Comparison of ENCODE assay signal across 19 cellular contexts in genomic region chr17:79439493-79439892, GRCh38.
DNase-seq lines count a peak whose midpoint lies in the region; ATAC-seq, FAIRE-seq and TF ChIP-seq lines count a peak whose summit lies in the region.
"Had no signal": no experiment of that assay in that cellular context is flagged by ENCODE, and none has a peak within 500 bp of the region (broad histone marks: within the 10 kb centered on the region; RNA-seq: fewer than 3 reads in every experiment).

No MANE protein-coding gene starts in this region.

- TF ChIP-seq POLR2A in HepG2 (IDR thresholded peaks at IDR 0.05; ENCODE audit: insufficient read depth in 1 of 2, low read depth in 2 of 2, low read length in 2 of 2) (no peak), right lobe of liver (IDR thresholded peaks at IDR 0.05) (no peak)

- H3K27ac Mint-ChIP-seq in endodermal cell, result no peak overlapping the region
- no peak overlapping the region for H3K27ac Mint-ChIP-seq in CD8-positive, alpha-beta T cell
- H3K27ac Mint-ChIP-seq: B cell, IgD-negative memory B cell had no signal

- H4K8ac ChIP-seq in neuronal stem cell (ENCODE audit: low read depth, low read length), result no peak overlapping the region

- no peak overlapping the region for H2BK5ac ChIP-seq in neuronal stem cell (ENCODE audit: low read length)

- no peak overlapping the region for H3K4me3 Mint-ChIP-seq in endodermal cell
- H3K4me3 Mint-ChIP-seq in CD8-positive, alpha-beta T cell, result no peak overlapping the region
- H3K4me3 Mint-ChIP-seq: B cell, IgD-negative memory B cell had no signal

- H3K9ac ChIP-seq in HepG2 (ENCODE audit: insufficient read depth, low read depth, low read length) (no peak overlapping the region), neuronal stem cell (ENCODE audit: low read depth, low read length, poor library complexity) (peak overlapping the region; percentile 75), endodermal cell (ENCODE audit: extremely low read depth, low read length, poor library complexity, severe bottlenecking) (no peak overlapping the region)

- no peaks in the 10 kb centered on the region for H3K79me1 ChIP-seq in neuronal stem cell (ENCODE audit: low read depth, low read length)

- no peak overlapping the region for H4K91ac ChIP-seq in neuronal stem cell (ENCODE audit: low read depth, low read length, poor library complexity)

- TF ChIP-seq CTCF in HepG2 (CRISPR knock-in tag; IDR thresholded peaks at IDR 0.05), result no peak
- TF ChIP-seq CTCF in right lobe of liver (IDR thresholded peaks at IDR 0.05), result no peak
- no peak for TF ChIP-seq CTCF in bronchial epithelial cell (IDR thresholded peaks at IDR 0.05; ENCODE audit: insufficient read depth, low read length, severe bottlenecking)
- TF ChIP-seq CTCF in endodermal cell (conservative IDR thresholded peaks at IDR 0.05), result no peak
- no peak for TF ChIP-seq CTCF in pancreas (IDR thresholded peaks at IDR 0.05)
- TF ChIP-seq CTCF in CD8-positive, alpha-beta T cell (IDR thresholded peaks at IDR 0.05), result no peak

- H3K14ac ChIP-seq in neuronal stem cell (ENCODE audit: low read length), result no peak overlapping the region

- H2BK12ac ChIP-seq in neuronal stem cell (ENCODE audit: low read length), result no peak overlapping the region

- CTCF ChIA-PET in HepG2 (lab: Yijun Ruan, JAX; ENCODE audit: low intra/inter-chr PET ratio, low total read pairs), result no interaction called here
- CTCF ChIA-PET in CD8-positive, alpha-beta T cell (lab: Charles Lee), result interaction anchor here (1.3 kb wide), 1 partner anchor 48 kb away, joined by 3 read pairs; no protein-coding TSS in a partner anchor

- H3K9me3 ChIP-seq in HepG2 (ENCODE audit: low read length), result no peaks in the 10 kb centered on the region
- H3K9me3 ChIP-seq in right lobe of liver, result no peaks in the 10 kb centered on the region
- peaks cover 0 to 3% of the 10 kb centered on the region in 2 donors for H3K9me3 ChIP-seq in neuronal stem cell (replicated peaks in 1 of 2; ENCODE audit: control insufficient read depth in 2 of 2, insufficient read depth in 1 of 2, low read depth in 1 of 2, low read length in 2 of 2)
- H3K9me3 ChIP-seq in endodermal cell (ENCODE audit: control insufficient read depth, low read length), result no peaks in the 10 kb centered on the region
- no peaks in the 10 kb centered on the region for H3K9me3 ChIP-seq in pancreas
- no peaks in the 10 kb centered on the region for H3K9me3 ChIP-seq in CD8-positive, alpha-beta T cell (ENCODE audit: low read length)
- H3K9me3 ChIP-seq: BLaER1 treated with 17β-estradiol and CSF1 and Interleukin-3, amounts not matched to agents 10 nM and 100 nM; HAP-1 had no signal

- WGBS in HepG2 (ENCODE audit: low lambda C conversion rate), result 35% methylated on average over 6 of the region's 6 CpGs
- 75% methylated on average over 5 of the region's 6 CpGs for WGBS in right lobe of liver (ENCODE audit: insufficient coverage, low coverage, low lambda C conversion rate, missing lambda C conversion rate)
- WGBS in neuronal stem cell (ENCODE audit: extremely low coverage in 2 of 2, insufficient read length in 2 of 2, insufficient replicate concordance in 1 of 2), 2 donors, result no CpG with 5 or more reads among the region's 6 CpGs
- 92 to 95% methylated on average over 6 of the region's 6 CpGs for WGBS in endodermal cell (ENCODE audit: insufficient coverage in 1 of 2, insufficient read length in 1 of 2), 2 experiments
- WGBS in pancreas, 2 donors, result 74 to 86% methylated on average over 6 of the region's 6 CpGs

- no peak overlapping the region for H2BK15ac ChIP-seq in neuronal stem cell (ENCODE audit: low read length)

- H3K27me3 ChIP-seq in HepG2 (ENCODE audit: control insufficient read depth in 1 of 2, insufficient read depth in 2 of 2, low read length in 2 of 2) (peaks cover 27 to 90% of the 10 kb centered on the region in 2 experiments; a peak in 4 of 5 replicates), right lobe of liver (no peaks in the 10 kb centered on the region), bronchial epithelial cell (ENCODE audit: control insufficient read depth, insufficient read depth, low read length) (no peaks in the 10 kb centered on the region), neuronal stem cell (ENCODE audit: control insufficient read depth in 3 of 3, insufficient read depth in 3 of 3, low read depth in 1 of 3, low read length in 3 of 3) (peaks cover 0 to 10% (median 0%) of the 10 kb centered on the region in 3 experiments), endodermal cell (ENCODE audit: control insufficient read depth, insufficient read depth, low read length, poor library complexity, severe bottlenecking) (no peaks in the 10 kb centered on the region), pancreas (no peaks in the 10 kb centered on the region)
- H3K27me3 ChIP-seq in CD8-positive, alpha-beta T cell (ENCODE audit: insufficient read depth, low read length), result no peaks in the 10 kb centered on the region
- H3K27me3 ChIP-seq: BLaER1 treated with 17β-estradiol and CSF1 and Interleukin-3, amounts not matched to agents 10 nM and 100 nM had no signal

- H2BK120ac ChIP-seq in neuronal stem cell (ENCODE audit: low read depth, low read length), result no peak overlapping the region

- no TSS peak for BruUV-seq in HepG2 (replicated peaks; lab: Mats Ljungman, UMichigan)

- H3K4me1 ChIP-seq in HepG2 (ENCODE audit: insufficient read depth, low read length), result no peaks in the 10 kb centered on the region
- H3K4me1 ChIP-seq in right lobe of liver, result no peaks in the 10 kb centered on the region
- H3K4me1 ChIP-seq in neuronal stem cell (ENCODE audit: control insufficient read depth in 2 of 2, insufficient read depth in 1 of 2, low read depth in 1 of 2, low read length in 2 of 2), result peaks cover 0 to 3% of the 10 kb centered on the region in 2 donors
- H3K4me1 ChIP-seq in endodermal cell (ENCODE audit: control insufficient read depth, insufficient read depth, low read length), result no peaks in the 10 kb centered on the region
- H3K4me1 ChIP-seq in pancreas, result no peaks in the 10 kb centered on the region
- no peaks in the 10 kb centered on the region for H3K4me1 ChIP-seq in CD8-positive, alpha-beta T cell (ENCODE audit: insufficient read depth, low read length)
- H3K4me1 ChIP-seq: Caco-2, HAP-1 had no signal

- in situ Hi-C loops in HepG2 (cut with HindIII; ENCODE audit: extremely low pct_ligation_motif_present, low pct_unique_long_range_greater_than_20kb), result no loop called here

- H3K9me3 Mint-ChIP-seq in endodermal cell, result no peaks in the 10 kb centered on the region
- no peaks in the 10 kb centered on the region for H3K9me3 Mint-ChIP-seq in CD8-positive, alpha-beta T cell

- H2AK5ac ChIP-seq in neuronal stem cell (ENCODE audit: low read depth, low read length), result no peak overlapping the region

- H3K36me3 ChIP-seq in HepG2 (replicated peaks in 1 of 2; ENCODE audit: control insufficient read depth in 1 of 2, insufficient read depth in 2 of 2, low read length in 2 of 2), result no peaks in the 10 kb centered on the region
- H3K36me3 ChIP-seq in right lobe of liver, result no peaks in the 10 kb centered on the region
- no peaks in the 10 kb centered on the region for H3K36me3 ChIP-seq in bronchial epithelial cell (ENCODE audit: control insufficient read depth, insufficient read depth, low read length)
- H3K36me3 ChIP-seq in neuronal stem cell (replicated peaks in 1 of 2; ENCODE audit: control insufficient read depth in 2 of 2, insufficient read depth in 2 of 2, low read length in 2 of 2), result no peaks in the 10 kb centered on the region
- no peaks in the 10 kb centered on the region for H3K36me3 ChIP-seq in endodermal cell (ENCODE audit: control insufficient read depth, insufficient read depth, low read length)
- no peaks in the 10 kb centered on the region for H3K36me3 ChIP-seq in pancreas
- no peaks in the 10 kb centered on the region for H3K36me3 ChIP-seq in CD8-positive, alpha-beta T cell (ENCODE audit: insufficient read depth, low read length)
- H3K36me3 ChIP-seq: BLaER1 treated with 17β-estradiol and CSF1 and Interleukin-3, amounts not matched to agents 10 nM and 100 nM; HAP-1 had no signal

- FAIRE-seq in HepG2 (lab: Jason Lieb, UNC) (no peak), bronchial epithelial cell (lab: Jason Lieb, UNC) (peak; percentile 98), pancreas (lab: Jason Lieb, UNC) (no peak)
- FAIRE-seq: D721Med, GM12878, H1 had no signal

- intact Hi-C loops in HepG2 (cut with micrococcal nuclease; ENCODE audit: unreplicated experiment), result no loop called here
- intact Hi-C loops in right lobe of liver (cut with DNase I), result no loop called here
- intact Hi-C loops in pancreas (cut with DNase I), result no loop called here
- intact Hi-C loops in CD8-positive, alpha-beta T cell (cut with DNase I, micrococcal nuclease), result no loop called here

- no peak overlapping the region for H3K4me3 ChIP-seq in HepG2 (replicated peaks in 1 of 3; ENCODE audit: insufficient read depth in 1 of 3, low read depth in 2 of 3, low read length in 3 of 3)
- H3K4me3 ChIP-seq in right lobe of liver, result no peak overlapping the region
- no peak overlapping the region for H3K4me3 ChIP-seq in bronchial epithelial cell (ENCODE audit: low read depth, low read length)
- H3K4me3 ChIP-seq in neuronal stem cell (ENCODE audit: low read length in 2 of 2), result peak overlapping the region in 1 of 2 donors; percentile 56
- no peak overlapping the region for H3K4me3 ChIP-seq in endodermal cell (ENCODE audit: low read length)
- no peak overlapping the region for H3K4me3 ChIP-seq in pancreas
- no peak overlapping the region for H3K4me3 ChIP-seq in CD8-positive, alpha-beta T cell (ENCODE audit: low read depth, low read length)
- H3K4me3 ChIP-seq: BLaER1 treated with 17β-estradiol and CSF1 and Interleukin-3, amounts not matched to agents 10 nM and 100 nM; GM12878; HAP-1 had no signal

- ATAC-seq in HepG2 (no peak), right lobe of liver (no peak), pancreas (no peak)
- ATAC-seq in CD8-positive, alpha-beta T cell, result no peak
- ATAC-seq: GM12878 had no signal

- no peak for TF ChIP-seq RAD21 in HepG2 (CRISPR knock-in tag; IDR thresholded peaks at IDR 0.05)

- no peaks in the 10 kb centered on the region for H3K36me3 Mint-ChIP-seq in endodermal cell (ENCODE audit: low read depth)
- H3K36me3 Mint-ChIP-seq in CD8-positive, alpha-beta T cell, result no peaks in the 10 kb centered on the region
- H3K36me3 Mint-ChIP-seq: IgD-negative memory B cell had no signal

- H3K4me2 ChIP-seq in HepG2 (ENCODE audit: low read depth, low read length), result no peak overlapping the region
- no peak overlapping the region for H3K4me2 ChIP-seq in neuronal stem cell (ENCODE audit: insufficient read depth, low read length, poor library complexity, severe bottlenecking)

- POLR2A ChIA-PET in HepG2 (lab: Yijun Ruan, JAX), result no interaction called here
- POLR2A ChIA-PET in CD8-positive, alpha-beta T cell (lab: Charles Lee), result no interaction called here

- no peak overlapping the region for H3K4ac ChIP-seq in neuronal stem cell (ENCODE audit: low read length)

- H3K23ac ChIP-seq in neuronal stem cell (ENCODE audit: low read depth, low read length, poor library complexity), result no peak overlapping the region

- TF ChIP-seq EP300 in HepG2 (IDR thresholded peaks at IDR 0.05; ENCODE audit: low read depth in 2 of 2, low read length in 2 of 2) (no peak), HepG2 (CRISPR knock-in tag; IDR thresholded peaks at IDR 0.05; ENCODE audit: borderline replicate concordance) (no peak)

- H3K27me3 Mint-ChIP-seq in endodermal cell (ENCODE audit: insufficient read depth), result no peaks in the 10 kb centered on the region
- H3K27me3 Mint-ChIP-seq in CD8-positive, alpha-beta T cell (ENCODE audit: low read depth), result peaks cover 5% of the 10 kb centered on the region

- H2AFZ ChIP-seq in HepG2 (ENCODE audit: low read length), result no peak overlapping the region
- no peak overlapping the region for H2AFZ ChIP-seq in neuronal stem cell (ENCODE audit: low read length)

- H3K18ac ChIP-seq in neuronal stem cell (ENCODE audit: low read length), result no peak overlapping the region

- H3K4me1 Mint-ChIP-seq in endodermal cell, result peaks cover 7% of the 10 kb centered on the region
- no peaks in the 10 kb centered on the region for H3K4me1 Mint-ChIP-seq in CD8-positive, alpha-beta T cell (ENCODE audit: low read depth)
- H3K4me1 Mint-ChIP-seq: B cell had no signal

- H3K27ac ChIP-seq in HepG2 (ENCODE audit: extremely low read length, insufficient read depth, low read length) (no peak overlapping the region), right lobe of liver (no peak overlapping the region), neuronal stem cell (replicated peaks; ENCODE audit: low read length) (no peak overlapping the region), endodermal cell (ENCODE audit: low read depth, low read length) (no peak overlapping the region), pancreas (no peak overlapping the region)
- H3K27ac ChIP-seq in CD8-positive, alpha-beta T cell (ENCODE audit: low read depth, low read length), result no peak overlapping the region
- H3K27ac ChIP-seq: BLaER1 treated with 17β-estradiol and CSF1 and Interleukin-3, amounts not matched to agents 10 nM and 100 nM had no signal

- no peaks in the 10 kb centered on the region for H3K79me2 ChIP-seq in HepG2 (ENCODE audit: insufficient read depth, low read length)

- DNase-seq in HepG2 (ENCODE audit: low spot score) (no peak), right lobe of liver (no peak), bronchial epithelial cell (ENCODE audit: low read depth) (no peak), neuronal stem cell (ENCODE audit: low spot score) (no peak), endodermal cell (no peak), pancreas (no peak)
- DNase-seq in CD8-positive, alpha-beta T cell, result no peak
- DNase-seq: 8988T, Caco-2, DMS153, DMS79 treated with DMSO at 0.1 percent for 48 hours, KBM-7 had no signal

- H4K20me1 ChIP-seq in HepG2 (ENCODE audit: insufficient read depth, low read length), result no peaks in the 10 kb centered on the region
